ENCODE assay signal across 27 cellular contexts in genomic region chr9:127140181-127140580, GRCh38. TPM values are rescaled to one million over a fixed set of nuclear protein-coding genes. Genes with fewer than 3 reads are reported as not detected.
DNase-seq lines count a peak whose midpoint lies in the region; ATAC-seq and TF ChIP-seq lines count a peak whose summit lies in the region.
"Had no signal": no experiment of that assay in that cellular context is flagged by ENCODE, and none has a peak within 500 bp of the region (broad histone marks: within the 10 kb centered on the region; RNA-seq: fewer than 3 reads in every experiment).

No MANE protein-coding gene starts in this region.

- intact Hi-C loops in colonic mucosa (cut with DNase I) (no loop called here), ovary (cut with DNase I) (no loop called here), upper lobe of right lung (cut with DNase I) (no loop called here)

- peak; percentile 32 for DNase-seq in activated CD8-positive, alpha-beta memory T cell treated with anti-CD3 and anti-CD28 coated beads for 24 hours
- DNase-seq in activated CD8-positive, alpha-beta memory T cell treated with anti-CD3 and anti-CD28 coated beads, Interleukin-2, amount 50 U/mL, for 48 hours: no peak
- DNase-seq in colonic mucosa: peak; percentile 9
- peak; percentile 2 to 24 (median 12) for DNase-seq in ovary
- DNase-seq in upper lobe of right lung: peak; percentile 39
- no peak for DNase-seq in GM20000 (ENCODE audit: low spot score)
- DNase-seq in OCI-M2 (lab: John Stamatoyannopoulos, UW; ENCODE audit: unreplicated experiment): no peak
- DNase-seq: ACHN, COR-L47, DMS79, H7, HFFc6, KBM-7, MM.1S, NCI-H1092, NCI-H1436, NCI-H187 treated with DMSO at 0.1 percent for 48 hours, NCI-H2107, NCI-H446 treated with DMSO at 0.1 percent for 48 hours, NCI-H526 treated with DMSO at 0.1 percent for 48 hours, PC-3, SHP77 had no signal

- no peak overlapping the region for H3K4me3 ChIP-seq in colonic mucosa
- no peak overlapping the region for H3K4me3 ChIP-seq in ovary
- H3K4me3 ChIP-seq in upper lobe of right lung: no peak overlapping the region
- H3K4me3 ChIP-seq: BLaER1 had no signal

- H3K4me1 ChIP-seq in colonic mucosa (no peaks in the 10 kb centered on the region), ovary (ENCODE audit: insufficient read depth) (peaks cover 8% of the 10 kb centered on the region), upper lobe of right lung (peaks cover 13% of the 10 kb centered on the region)

- H3K27ac ChIP-seq in colonic mucosa (no peak overlapping the region), ovary (no peak overlapping the region), upper lobe of right lung (no peak overlapping the region)
- H3K27ac ChIP-seq: 22Rv1, BLaER1, HL-60 had no signal

- H3K9me3 ChIP-seq in colonic mucosa (no peaks in the 10 kb centered on the region), ovary (no peaks in the 10 kb centered on the region), upper lobe of right lung (no peaks in the 10 kb centered on the region)
- H3K9me3 ChIP-seq: BLaER1 had no signal

- TF ChIP-seq POLR2A in ovary (IDR thresholded peaks at IDR 0.05): no peak

- 95% methylated on average over 6 of the region's 6 CpGs for WGBS in ovary, 3 donors

- no peak for TF ChIP-seq EP300 in ovary (IDR thresholded peaks at IDR 0.05)

- no peaks in the 10 kb centered on the region for H3K27me3 ChIP-seq in colonic mucosa
- no peaks in the 10 kb centered on the region for H3K27me3 ChIP-seq in ovary
- no peaks in the 10 kb centered on the region for H3K27me3 ChIP-seq in upper lobe of right lung
- H3K27me3 ChIP-seq: BLaER1 had no signal

- no peak overlapping the region for H3K9ac ChIP-seq in colonic mucosa (ENCODE audit: low read depth in 2 of 2, low read length in 2 of 2)
- H3K9ac ChIP-seq: BLaER1 had no signal

- TF ChIP-seq CTCF in colonic mucosa (IDR thresholded peaks at IDR 0.05) (no peak), ovary (IDR thresholded peaks at IDR 0.05) (no peak), upper lobe of right lung (IDR thresholded peaks at IDR 0.05) (no peak), GM20000 (IDR thresholded peaks at IDR 0.05; ENCODE audit: extremely low read depth, missing control alignments) (no peak)

- H3K36me3 ChIP-seq in colonic mucosa (no peaks in the 10 kb centered on the region), ovary (no peaks in the 10 kb centered on the region), upper lobe of right lung (no peaks in the 10 kb centered on the region)
- H3K36me3 ChIP-seq: BLaER1 had no signal

- ATAC-seq in upper lobe of right lung (no peak), HG03135 (IDR thresholded peaks at IDR 0.05; ENCODE audit: unreplicated experiment) (no peak)
- ATAC-seq: PC-3 had no signal

RNA-seq across cellular contexts. Expression of gene ANGPTL2, which starts 17.7 kb away (rescaled TPM):
- total RNA-seq in colonic mucosa (10 to 100 TPM in 1 of 2 donors, 1 to 10 TPM in 1; 2.7 to 15.1 TPM), ovary (100 to 1,000 TPM in 1 of 7 donors, 10 to 100 TPM in 5, 1 to 10 TPM in 1; 9.8 to 108 (median 64.1) TPM), upper lobe of right lung (19.4 TPM)
- polyA plus RNA-seq in ovary: 100 to 1,000 TPM in 1 of 2 donors, 10 to 100 TPM in 1; 27.5 to 114 TPM
- total RNA-seq: CD4-positive, alpha-beta T cell had no signal

Comparison
In these comparisons a context has a peak if more than half of its experiments do, and no peak if none do; other contexts are left out.
1. DNase-seq: peak in activated CD8-positive, alpha-beta memory T cell treated with anti-CD3 and anti-CD28 coated beads for 24 hours (single experiment), colonic mucosa (single experiment), ovary (5 of 5) and upper lobe of right lung (single experiment); none in activated CD8-positive, alpha-beta memory T cell treated with anti-CD3 and anti-CD28 coated beads, Interleukin-2, amount 50 U/mL, for 48 hours (single experiment), GM20000 (single experiment) and OCI-M2 (single experiment).